In genomic region chr9:104899759-104900247, GRCh38 we compare ENCODE assay signal across 1 cellular context.
A peak's percentile ranks its signal among the peaks of the same experiment; 100 is the strongest.
TF ChIP-seq lines count a peak whose summit lies in the region.

No MANE protein-coding gene starts in this region.

TF ChIP-seq in HepG2, 621 proteins besides CTCF, POLR2A, EP300 and RAD21 (continued from another document and continues in another):
- no peak for TF ChIP-seq KIAA2018 (CRISPR knock-in tag; IDR thresholded peaks at IDR 0.05; ENCODE audit: borderline replicate concordance)
- TF ChIP-seq TP53 (CRISPR knock-in tag; conservative IDR thresholded peaks at IDR 0.05), result peak; percentile 55; the same call in 1 of the 2 replicates
- no peak for TF ChIP-seq THYN1 (CRISPR knock-in tag; IDR thresholded peaks at IDR 0.05; ENCODE audit: borderline replicate concordance, low read depth)
- no peak for TF ChIP-seq BHLHE40 (IDR thresholded peaks at IDR 0.05; ENCODE audit: low read length)
- peak; percentile 76 for TF ChIP-seq ELF3 (CRISPR knock-in tag; IDR thresholded peaks at IDR 0.05)
- TF ChIP-seq HOXA3 (CRISPR knock-in tag; IDR thresholded peaks at IDR 0.05), result peak; percentile 83
- TF ChIP-seq SIX1 (CRISPR knock-in tag; IDR thresholded peaks at IDR 0.05; ENCODE audit: borderline replicate concordance), result peak; percentile 73; the same call in 1 of the 2 replicates
- peak; percentile 66; the same call in 1 of the 2 replicates for TF ChIP-seq IKZF5 (CRISPR knock-in tag; IDR thresholded peaks at IDR 0.05)
- TF ChIP-seq NONO (IDR thresholded peaks at IDR 0.05), result no peak
- peak; percentile 86 for TF ChIP-seq NONO (CRISPR knock-in tag; conservative IDR thresholded peaks at IDR 0.05)
- peak; percentile 60; the same call in 1 of the 2 replicates for TF ChIP-seq KAT8 (CRISPR knock-in tag; IDR thresholded peaks at IDR 0.05)
- no peak for TF ChIP-seq SUZ12 (IDR thresholded peaks at IDR 0.05; ENCODE audit: low read depth, low read length)
- TF ChIP-seq ZNF644 (CRISPR knock-in tag; IDR thresholded peaks at IDR 0.05; ENCODE audit: low read depth), result peak; percentile 60; the same call in 1 of the 2 replicates
- TF ChIP-seq EHMT2 (IDR thresholded peaks at IDR 0.05; ENCODE audit: borderline replicate concordance, low read depth, low read length), result no peak; the same call in 1 of the 2 replicates
- TF ChIP-seq RFX5 (IDR thresholded peaks at IDR 0.05; ENCODE audit: low read depth, low read length), result no peak
- no peak for TF ChIP-seq ZNF282 (IDR thresholded peaks at IDR 0.05; ENCODE audit: partially characterized antibody)
- peak; percentile 84 for TF ChIP-seq ZNF205 (CRISPR knock-in tag; IDR thresholded peaks at IDR 0.05)
- TF ChIP-seq ZIK1 (CRISPR knock-in tag; IDR thresholded peaks at IDR 0.05; ENCODE audit: borderline replicate concordance, low read depth), result no peak
- TF ChIP-seq SAFB2 (CRISPR knock-in tag; IDR thresholded peaks at IDR 0.05; ENCODE audit: borderline replicate concordance, low read depth), result peak; percentile 44; the same call in 1 of the 2 replicates
- TF ChIP-seq ZNF619 (CRISPR knock-in tag; IDR thresholded peaks at IDR 0.05), result no peak
- TF ChIP-seq ZBTB2 (CRISPR knock-in tag; IDR thresholded peaks at IDR 0.05; ENCODE audit: low read depth), result no peak
- no peak for TF ChIP-seq ZNF530 (CRISPR knock-in tag; IDR thresholded peaks at IDR 0.05; ENCODE audit: low read depth)
- TF ChIP-seq BATF2 (CRISPR knock-in tag; IDR thresholded peaks at IDR 0.05), result no peak
- TF ChIP-seq ZNF558 (CRISPR knock-in tag; IDR thresholded peaks at IDR 0.05; ENCODE audit: borderline replicate concordance), result no peak
- TF ChIP-seq SKIL (CRISPR knock-in tag; IDR thresholded peaks at IDR 0.05; ENCODE audit: borderline replicate concordance), result 0 out of 2 replicates have a peak, but pooled peaks have one; percentile 44
- no peak for TF ChIP-seq ZNF839 (CRISPR knock-in tag; IDR thresholded peaks at IDR 0.05; ENCODE audit: borderline replicate concordance)
- peak in 1 of 2 experiments; percentile 45; a peak in 1 of 4 replicates for TF ChIP-seq KLF16 (CRISPR knock-in tag; IDR thresholded peaks at IDR 0.05)
- no peak for TF ChIP-seq ZBTB39 (CRISPR knock-in tag; IDR thresholded peaks at IDR 0.05)
- no peak for TF ChIP-seq ZNF30 (CRISPR knock-in tag; IDR thresholded peaks at IDR 0.05)
- TF ChIP-seq FLYWCH1 (CRISPR knock-in tag; IDR thresholded peaks at IDR 0.05), result no peak
- peak; percentile 71; the same call in 1 of the 2 replicates for TF ChIP-seq ZMYM3 (CRISPR knock-in tag; IDR thresholded peaks at IDR 0.05)
- TF ChIP-seq HMG20B (CRISPR knock-in tag; conservative IDR thresholded peaks at IDR 0.05), result peak; percentile 72
- peak; percentile 70 for TF ChIP-seq HNF1A (IDR thresholded peaks at IDR 0.05; ENCODE audit: low read depth)
- peak; percentile 73; the same call in 1 of the 2 replicates for TF ChIP-seq HNF1A (CRISPR knock-in tag; IDR thresholded peaks at IDR 0.05; ENCODE audit: borderline replicate concordance)
- peak; percentile 73 for TF ChIP-seq ATF2 (CRISPR knock-in tag; IDR thresholded peaks at IDR 0.05)
- TF ChIP-seq FOXO1 (CRISPR knock-in tag; IDR thresholded peaks at IDR 0.05), result peak; percentile 92
- TF ChIP-seq RCOR2 (CRISPR knock-in tag; IDR thresholded peaks at IDR 0.05), result peak; percentile 93
- TF ChIP-seq GLI4 (CRISPR knock-in tag; IDR thresholded peaks at IDR 0.05; ENCODE audit: borderline replicate concordance), result no peak
